Comparison of ENCODE assay signal across 23 cellular contexts in genomic region chr3:47495886-47496285, GRCh38. TPM values are rescaled to one million over a fixed set of nuclear protein-coding genes. Genes with fewer than 3 reads are reported as not detected.
DNase-seq lines count a peak whose midpoint lies in the region; ATAC-seq and TF ChIP-seq lines count a peak whose summit lies in the region.
"Had no signal": no experiment of that assay in that cellular context is flagged by ENCODE, and none has a peak within 500 bp of the region (broad histone marks: within the 10 kb centered on the region; RNA-seq: fewer than 3 reads in every experiment).

No MANE protein-coding gene starts in this region.

- H3K27ac ChIP-seq in heart left ventricle (no peak overlapping the region), caudate nucleus (ENCODE audit: low read depth, low read length) (peak overlapping the region; percentile 22), endodermal cell (ENCODE audit: low read depth, low read length) (no peak overlapping the region), body of pancreas (no peak overlapping the region)
- H3K27ac ChIP-seq: 22Rv1, A549 had no signal

- H3K36me3 ChIP-seq in heart left ventricle (peaks cover 0 to 79% (median 55%) of the 10 kb centered on the region in 9 donors), endodermal cell (ENCODE audit: control insufficient read depth, insufficient read depth, low read length) (peaks cover 51% of the 10 kb centered on the region), body of pancreas (replicated peaks in 1 of 2; ENCODE audit: insufficient read depth in 1 of 2, low read depth in 2 of 2) (peaks cover 11 to 17% of the 10 kb centered on the region in 2 donors)

- no peak for ATAC-seq in heart left ventricle
- no peak for ATAC-seq in stimulated activated effector memory CD8-positive, alpha-beta T cell treated with anti-CD3 and anti-CD28 coated beads, Interleukin-12 subunit alpha, Interleukin-12 subunit beta, amount 100 ng/mL, for 72 hours
- no peak for ATAC-seq in body of pancreas
- no peak for ATAC-seq in HG03196 (IDR thresholded peaks at IDR 0.05; ENCODE audit: unreplicated experiment)
- ATAC-seq: A549, HCT116, HepG2 had no signal

- no peak overlapping the region for H3K9ac ChIP-seq in endodermal cell (ENCODE audit: extremely low read depth, low read length, poor library complexity, severe bottlenecking)

- H3K4me1 ChIP-seq in heart left ventricle (no peaks in the 10 kb centered on the region), endodermal cell (ENCODE audit: control insufficient read depth, insufficient read depth, low read length) (no peaks in the 10 kb centered on the region), body of pancreas (no peaks in the 10 kb centered on the region)
- H3K4me1 ChIP-seq: A549 had no signal

- TF ChIP-seq CTCF in heart left ventricle (IDR thresholded peaks at IDR 0.05): no peak
- no peak for TF ChIP-seq CTCF in endodermal cell (conservative IDR thresholded peaks at IDR 0.05)
- no peak for TF ChIP-seq CTCF in body of pancreas (IDR thresholded peaks at IDR 0.05)
- TF ChIP-seq CTCF in nephron progenitor cell (IDR thresholded peaks at IDR 0.05): no peak

- intact Hi-C loops in cardiac septum (cut with DNase I): no loop called here
- intact Hi-C loops in heart left ventricle (cut with DNase I): no loop called here
- intact Hi-C loops in body of pancreas (cut with DNase I): no loop called here

- no peak for TF ChIP-seq POLR2A in heart left ventricle (IDR thresholded peaks at IDR 0.05)
- TF ChIP-seq POLR2A in body of pancreas (IDR thresholded peaks at IDR 0.05): no peak

- no peak overlapping the region for H3K4me3 Mint-ChIP-seq in endodermal cell
- H3K4me3 Mint-ChIP-seq in stimulated activated effector memory CD8-positive, alpha-beta T cell treated with anti-CD3 and anti-CD28 coated beads, Interleukin-12 subunit alpha, Interleukin-12 subunit beta, amount 100 ng/mL, for 72 hours: no peak overlapping the region
- no peak overlapping the region for H3K4me3 Mint-ChIP-seq in nephron progenitor cell
- H3K4me3 Mint-ChIP-seq: CD14-positive monocyte; CD4-positive, alpha-beta memory T cell; HFFc6; IgD-negative memory B cell had no signal

- peak overlapping the region; percentile 55 for H3K27ac Mint-ChIP-seq in endodermal cell
- H3K27ac Mint-ChIP-seq in stimulated activated effector memory CD8-positive, alpha-beta T cell treated with anti-CD3 and anti-CD28 coated beads, Interleukin-12 subunit alpha, Interleukin-12 subunit beta, amount 100 ng/mL, for 72 hours: peak overlapping the region; percentile 59
- H3K27ac Mint-ChIP-seq in nephron progenitor cell: no peak overlapping the region
- H3K27ac Mint-ChIP-seq: HFFc6 had no signal

- H3K36me3 Mint-ChIP-seq in endodermal cell (ENCODE audit: low read depth) (peaks cover 53% of the 10 kb centered on the region), nephron progenitor cell (ENCODE audit: low read depth) (peaks cover 52% of the 10 kb centered on the region)
- H3K36me3 Mint-ChIP-seq in stimulated activated effector memory CD8-positive, alpha-beta T cell treated with anti-CD3 and anti-CD28 coated beads, Interleukin-12 subunit alpha, Interleukin-12 subunit beta, amount 100 ng/mL, for 72 hours: peaks cover 65% of the 10 kb centered on the region

- DNase-seq in cardiac septum (ENCODE audit: low spot score) (peak; percentile 20), heart left ventricle (no peak), caudate nucleus (lab: John Stamatoyannopoulos, UW) (peak in 1 of 61 donors; percentile 48), endodermal cell (no peak), body of pancreas (no peak), nephron progenitor cell (no peak)
- DNase-seq in stimulated activated effector memory CD8-positive, alpha-beta T cell treated with anti-CD3 and anti-CD28 coated beads, Interleukin-12 subunit alpha, Interleukin-12 subunit beta, amount 100 ng/mL, for 72 hours (ENCODE audit: low spot score in 2 of 2): no peak
- DNase-seq: AML-193; CD4-positive, alpha-beta memory T cell; DMS 273 treated with DMSO at 0.1 percent for 48 hours; DMS53; DND-41; EL; GOT3; H7; HFFc6 had no signal

- no peaks in the 10 kb centered on the region for H3K27me3 ChIP-seq in heart left ventricle
- no peaks in the 10 kb centered on the region for H3K27me3 ChIP-seq in endodermal cell (ENCODE audit: control insufficient read depth, insufficient read depth, low read length, poor library complexity, severe bottlenecking)
- no peaks in the 10 kb centered on the region for H3K27me3 ChIP-seq in body of pancreas

- H3K4me1 Mint-ChIP-seq in endodermal cell (no peaks in the 10 kb centered on the region), nephron progenitor cell (no peaks in the 10 kb centered on the region)
- H3K4me1 Mint-ChIP-seq in stimulated activated effector memory CD8-positive, alpha-beta T cell treated with anti-CD3 and anti-CD28 coated beads, Interleukin-12 subunit alpha, Interleukin-12 subunit beta, amount 100 ng/mL, for 72 hours: no peaks in the 10 kb centered on the region
- H3K4me1 Mint-ChIP-seq: CD14-positive monocyte had no signal

- no peaks in the 10 kb centered on the region for H3K27me3 Mint-ChIP-seq in endodermal cell (ENCODE audit: insufficient read depth)
- H3K27me3 Mint-ChIP-seq in nephron progenitor cell (ENCODE audit: low read depth, poor library complexity): no peaks in the 10 kb centered on the region
- H3K27me3 Mint-ChIP-seq: CD4-positive, alpha-beta memory T cell; IgD-negative memory B cell had no signal

- H3K9me3 Mint-ChIP-seq in endodermal cell (no peaks in the 10 kb centered on the region), nephron progenitor cell (no peaks in the 10 kb centered on the region)
- H3K9me3 Mint-ChIP-seq in stimulated activated effector memory CD8-positive, alpha-beta T cell treated with anti-CD3 and anti-CD28 coated beads, Interleukin-12 subunit alpha, Interleukin-12 subunit beta, amount 100 ng/mL, for 72 hours: no peaks in the 10 kb centered on the region
- H3K9me3 Mint-ChIP-seq: CD14-positive monocyte; CD4-positive, alpha-beta memory T cell; HFFc6; IgD-negative memory B cell had no signal

- no peaks in the 10 kb centered on the region for H3K9me3 ChIP-seq in heart left ventricle
- H3K9me3 ChIP-seq in endodermal cell (ENCODE audit: control insufficient read depth, low read length): no peaks in the 10 kb centered on the region
- H3K9me3 ChIP-seq in body of pancreas: no peaks in the 10 kb centered on the region
- H3K9me3 ChIP-seq: A549 had no signal

- 90 to 97% (median 95%) methylated on average over 8 of the region's 8 CpGs for WGBS in heart left ventricle, 4 donors
- WGBS in endodermal cell (ENCODE audit: insufficient coverage in 1 of 2, insufficient read length in 1 of 2), 2 experiments: 95 to 99% methylated on average over 8 of the region's 8 CpGs
- WGBS in body of pancreas, 2 donors: 92 to 95% methylated on average over 6 to 8 of the region's 8 CpGs

- no peak overlapping the region for H3K4me3 ChIP-seq in heart left ventricle
- no peak overlapping the region for H3K4me3 ChIP-seq in endodermal cell (ENCODE audit: low read length)
- H3K4me3 ChIP-seq in body of pancreas: no peak overlapping the region
- H3K4me3 ChIP-seq: A549 had no signal

RNA-seq across cellular contexts. Expression of gene ELP6, which starts 17.6 kb away (rescaled TPM):
- total RNA-seq in cardiac septum (15.8 TPM), heart left ventricle (10 to 100 TPM; 14.9 to 22.1 (median 19.7) TPM), endodermal cell (10 to 100 TPM; 43.8 to 56.8 TPM), body of pancreas (10 to 100 TPM; 13.7 to 22.7 TPM)
- 10 to 100 TPM; 26.6 to 33.5 TPM for polyA plus RNA-seq in heart left ventricle
- 40.9 TPM for polyA plus RNA-seq in endodermal cell (2013, experiment 1 of 2)
- polyA plus RNA-seq in endodermal cell (2013, experiment 2 of 2): 41.7 TPM

RNA-seq across cellular contexts. Expression of gene SCAP, which starts 20.1 kb away (rescaled TPM):
- total RNA-seq in cardiac septum (37.9 TPM), heart left ventricle (10 to 100 TPM; 37.2 to 71.6 (median 41.8) TPM), endodermal cell (100 to 1,000 TPM; 103 to 105 TPM), body of pancreas (100 to 1,000 TPM in 1 of 2 donors, 10 to 100 TPM in 1; 56.6 to 122 TPM)
- polyA plus RNA-seq in heart left ventricle: 10 to 100 TPM; 36.8 to 55.5 TPM
- 75.2 TPM for polyA plus RNA-seq in endodermal cell (2013, experiment 1 of 2)
- polyA plus RNA-seq in endodermal cell (2013, experiment 2 of 2): 61.0 TPM
